Comparison of ENCODE assay signal across 8 cellular contexts in genomic region chr5:94693043-94693822, GRCh38.
DNase-seq lines count a peak whose midpoint lies in the region; ATAC-seq, FAIRE-seq and TF ChIP-seq lines count a peak whose summit lies in the region.

No MANE protein-coding gene starts in this region.

- no peak overlapping the region for H3K4me3 Mint-ChIP-seq in glutamatergic neuron (ENCODE audit: unreplicated experiment)
- H3K4me3 Mint-ChIP-seq in stimulated activated effector memory CD8-positive, alpha-beta T cell treated with anti-CD3 and anti-CD28 coated beads, Interleukin-12 subunit alpha, Interleukin-12 subunit beta, amount 100 ng/mL, for 72 hours = no peak overlapping the region

- ATAC-seq in GM19452 (IDR thresholded peaks at IDR 0.05; ENCODE audit: unreplicated experiment) (peak; percentile 55), SK-N-SH treated with all-trans-retinoic acid at 6 μM for 48 hours (peak; percentile 91)
- ATAC-seq in stimulated activated effector memory CD8-positive, alpha-beta T cell treated with anti-CD3 and anti-CD28 coated beads, Interleukin-12 subunit alpha, Interleukin-12 subunit beta, amount 100 ng/mL, for 72 hours = peak; percentile 91

- no peaks in the 10 kb centered on the region for H3K79me2 ChIP-seq in KMS-11 (ENCODE audit: insufficient read depth, low read depth)

- no peak overlapping the region for H2AFZ ChIP-seq in KMS-11 (ENCODE audit: low read depth)

- H3K27ac Mint-ChIP-seq in glutamatergic neuron (ENCODE audit: unreplicated experiment) = no peak overlapping the region
- H3K27ac Mint-ChIP-seq in stimulated activated effector memory CD8-positive, alpha-beta T cell treated with anti-CD3 and anti-CD28 coated beads, Interleukin-12 subunit alpha, Interleukin-12 subunit beta, amount 100 ng/mL, for 72 hours = no peak overlapping the region

- peaks cover 5% of the 10 kb centered on the region for H3K4me1 Mint-ChIP-seq in glutamatergic neuron (ENCODE audit: low read depth, unreplicated experiment)
- peaks cover 6% of the 10 kb centered on the region for H3K4me1 Mint-ChIP-seq in stimulated activated effector memory CD8-positive, alpha-beta T cell treated with anti-CD3 and anti-CD28 coated beads, Interleukin-12 subunit alpha, Interleukin-12 subunit beta, amount 100 ng/mL, for 72 hours

- no peaks in the 10 kb centered on the region for H3K27me3 ChIP-seq in KMS-11 (ENCODE audit: insufficient read depth, low read depth)

- H3K36me3 Mint-ChIP-seq in glutamatergic neuron (ENCODE audit: unreplicated experiment) = no peaks in the 10 kb centered on the region
- peaks cover 72% of the 10 kb centered on the region for H3K36me3 Mint-ChIP-seq in stimulated activated effector memory CD8-positive, alpha-beta T cell treated with anti-CD3 and anti-CD28 coated beads, Interleukin-12 subunit alpha, Interleukin-12 subunit beta, amount 100 ng/mL, for 72 hours

- no peak for FAIRE-seq in D721Med (lab: Jason Lieb, UNC)

- H3K9ac ChIP-seq in KMS-11 = no peak overlapping the region

- DNase-seq in D721Med (ENCODE audit: insufficient read length, low spot score) (no peak), glutamatergic neuron (no peak), T-helper 9 cell (no peak)
- DNase-seq in stimulated activated effector memory CD8-positive, alpha-beta T cell treated with anti-CD3 and anti-CD28 coated beads, Interleukin-12 subunit alpha, Interleukin-12 subunit beta, amount 100 ng/mL, for 72 hours (ENCODE audit: low spot score in 2 of 2) = no peak
- DNase-seq in activated naive CD4-positive, alpha-beta T cell treated with Interleukin-2 at 50 U/mL for 16 hours = no peak

- H3K4me2 ChIP-seq in KMS-11 = no peak overlapping the region

- no peak overlapping the region for H3K4me3 ChIP-seq in KMS-11 (IDR thresholded peaks at IDR 0.05; ENCODE audit: insufficient read depth, low read depth, low read length)

- H3K4me1 ChIP-seq in KMS-11 (ENCODE audit: low read depth, poor library complexity, severe bottlenecking) = no peaks in the 10 kb centered on the region

- H4K20me1 ChIP-seq in KMS-11 (ENCODE audit: insufficient read depth) = no peaks in the 10 kb centered on the region

- H3K27me3 Mint-ChIP-seq in glutamatergic neuron (ENCODE audit: unreplicated experiment) = no peaks in the 10 kb centered on the region

- no peaks in the 10 kb centered on the region for H3K36me3 ChIP-seq in KMS-11 (ENCODE audit: insufficient read depth)

- H3K27ac ChIP-seq in KMS-11 = no peak overlapping the region

- H3K9me3 Mint-ChIP-seq in glutamatergic neuron (ENCODE audit: unreplicated experiment) = no peaks in the 10 kb centered on the region
- no peaks in the 10 kb centered on the region for H3K9me3 Mint-ChIP-seq in stimulated activated effector memory CD8-positive, alpha-beta T cell treated with anti-CD3 and anti-CD28 coated beads, Interleukin-12 subunit alpha, Interleukin-12 subunit beta, amount 100 ng/mL, for 72 hours

- TF ChIP-seq CTCF in D721Med (IDR thresholded peaks at IDR 0.05; ENCODE audit: insufficient read depth, missing control alignments) = peak; percentile 48
- TF ChIP-seq CTCF in KMS-11 (conservative IDR thresholded peaks at IDR 0.05; ENCODE audit: low read depth, low read length) = peak; percentile 53
- TF ChIP-seq CTCF in glutamatergic neuron (IDR thresholded peaks at IDR 0.05; ENCODE audit: partially characterized antibody, unreplicated experiment) = peak; percentile 28

TF ChIP-seq in SK-N-SH treated with all-trans-retinoic acid at 6 μM for 48 hours, 23 proteins besides CTCF, POLR2A, EP300 and RAD21:
- TF ChIP-seq OSR1 (CRISPR knock-in tag; IDR thresholded peaks at IDR 0.05) (no peak), PPARA (CRISPR knock-in tag; IDR thresholded peaks at IDR 0.05; ENCODE audit: borderline replicate concordance) (no peak), CSRNP3 (CRISPR knock-in tag; IDR thresholded peaks at IDR 0.05) (no peak), SNAI2 (CRISPR knock-in tag; IDR thresholded peaks at IDR 0.05) (no peak), ZC3H10 (CRISPR knock-in tag; IDR thresholded peaks at IDR 0.05) (peak; percentile 92), TOX (CRISPR knock-in tag; IDR thresholded peaks at IDR 0.05; ENCODE audit: borderline replicate concordance) (peak; percentile 67; the same call in 1 of the 2 replicates), CREB5 (CRISPR knock-in tag; IDR thresholded peaks at IDR 0.05; ENCODE audit: low read depth) (peak; percentile 66), ARNTL (CRISPR knock-in tag; IDR thresholded peaks at IDR 0.05; ENCODE audit: borderline replicate concordance, low read depth) (no peak), ZNF565 (CRISPR knock-in tag; conservative IDR thresholded peaks at IDR 0.05; ENCODE audit: low read depth) (no peak), ZFP3 (CRISPR knock-in tag; IDR thresholded peaks at IDR 0.05) (no peak), PATZ1 (CRISPR knock-in tag; IDR thresholded peaks at IDR 0.05; ENCODE audit: borderline replicate concordance) (peak; percentile 69), CSDC2 (CRISPR knock-in tag; IDR thresholded peaks at IDR 0.05) (no peak), ZNF8 (CRISPR knock-in tag; IDR thresholded peaks at IDR 0.05) (no peak), ZNF70 (CRISPR knock-in tag; IDR thresholded peaks at IDR 0.05) (no peak), POU6F1 (CRISPR knock-in tag; IDR thresholded peaks at IDR 0.05; ENCODE audit: borderline replicate concordance, low read depth) (0 out of 2 replicates have a peak, but pooled peaks have one; percentile 23), ISL1 (CRISPR knock-in tag; IDR thresholded peaks at IDR 0.05) (peak; percentile 96), ZFP30 (CRISPR knock-in tag; IDR thresholded peaks at IDR 0.05) (no peak), ESRRG (CRISPR knock-in tag; IDR thresholded peaks at IDR 0.05) (no peak)
TF ChIP-seq in SK-N-SH treated with all-trans-retinoic acid at 6 μM for 48 hours: peak in this region for 6.
